ENCODE assay signal across 8 cellular contexts in the genomic region with DNA sequence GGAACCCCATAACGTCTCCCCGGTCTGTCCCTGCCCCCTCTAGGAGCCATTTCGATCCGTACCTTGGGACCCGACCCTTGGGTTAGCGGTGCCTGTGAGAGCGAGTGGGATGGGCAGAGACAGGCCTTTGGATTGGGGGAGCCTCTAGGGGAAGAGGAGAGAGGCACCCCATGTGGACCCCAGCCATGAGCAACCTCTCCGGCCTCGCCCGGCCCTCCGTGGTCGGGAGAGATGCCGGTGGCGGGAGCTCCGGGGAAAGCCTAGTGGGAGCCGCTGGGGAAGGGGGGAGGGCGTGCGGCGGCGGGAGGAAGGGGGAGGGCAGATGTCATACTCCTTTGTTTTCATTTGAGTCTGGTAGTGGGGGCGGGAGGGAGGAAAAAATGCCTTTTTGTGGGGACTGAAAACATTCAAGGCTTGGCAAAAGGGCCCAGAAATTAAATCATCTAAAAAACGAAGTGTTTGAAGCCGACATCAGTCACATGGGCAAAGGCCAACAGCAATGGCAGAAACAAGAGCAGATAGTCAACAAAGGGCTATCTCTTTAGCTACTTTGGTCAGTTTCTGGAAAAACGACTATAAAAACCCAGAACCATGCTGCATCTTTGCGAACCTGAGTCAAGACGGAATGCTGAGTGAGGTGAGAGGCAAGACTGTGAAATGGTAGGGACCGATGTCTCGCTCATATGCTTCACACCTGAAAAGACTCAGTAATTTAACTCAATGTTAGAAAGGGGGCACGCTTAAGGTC. TPM values are rescaled to one million over a fixed set of nuclear protein-coding genes. Genes with fewer than 3 reads are reported as not detected.
DNase-seq lines count a peak whose midpoint lies in the region; ATAC-seq and TF ChIP-seq lines count a peak whose summit lies in the region.

No MANE protein-coding gene starts in this region.

- H3K27ac ChIP-seq in CD4-positive, CD25-positive, alpha-beta regulatory T cell (ENCODE audit: insufficient read depth, low read length, poor library complexity, severe bottlenecking): peak overlapping the region; percentile 88

- H3K36me3 ChIP-seq in CD4-positive, CD25-positive, alpha-beta regulatory T cell (ENCODE audit: control insufficient read depth, insufficient read depth, low read length): no peaks in the 10 kb centered on the region

- H3K27me3 Mint-ChIP-seq in CD4-positive, CD25-positive, alpha-beta regulatory T cell: peaks cover 10% of the 10 kb centered on the region
- no peaks in the 10 kb centered on the region for H3K27me3 Mint-ChIP-seq in neural crest cell (ENCODE audit: low read depth)

- peaks cover 23 to 44% (median 27%) of the 10 kb centered on the region in 4 donors for H3K4me1 Mint-ChIP-seq in CD4-positive, CD25-positive, alpha-beta regulatory T cell
- peaks cover 38% of the 10 kb centered on the region for H3K4me1 Mint-ChIP-seq in neural crest cell

- TF ChIP-seq CTCF in neural crest cell (conservative IDR thresholded peaks at IDR 0.05): no peak

- H3K27ac Mint-ChIP-seq in CD4-positive, CD25-positive, alpha-beta regulatory T cell: peak overlapping the region; percentile 88 to 98 (median 89)
- H3K27ac Mint-ChIP-seq in neural crest cell (ENCODE audit: unreplicated experiment): peak overlapping the region; percentile 100

- DNase-seq in CD4-positive, CD25-positive, alpha-beta regulatory T cell: peak in 2 of 3 donors; percentile 18 to 40
- DNase-seq in NCI-H510A treated with DMSO at 0.1 percent for 48 hours (lab: John Stamatoyannopoulos, UW) (peak; percentile 32), foreskin melanocyte (peak; percentile 56), neural crest cell (ENCODE audit: low read depth, low spot score) (peak; percentile 55), ureter (ENCODE audit: low spot score) (peak; percentile 59)
- peak; percentile 29 for DNase-seq in activated T-helper 9 cell treated with anti-CD3 and anti-CD28 coated beads, Interleukin-2, amount 50 U/mL, for 16 hours (ENCODE audit: low read depth)

- peaks cover 19% of the 10 kb centered on the region for H3K36me3 Mint-ChIP-seq in CD4-positive, CD25-positive, alpha-beta regulatory T cell
- H3K36me3 Mint-ChIP-seq in neural crest cell (ENCODE audit: low read depth): peaks cover 24% of the 10 kb centered on the region

- H3K4me1 ChIP-seq in CD4-positive, CD25-positive, alpha-beta regulatory T cell (ENCODE audit: control insufficient read depth, insufficient read depth, low read length, poor library complexity, severe bottlenecking): peaks cover 28% of the 10 kb centered on the region

- peak; percentile 50 to 52 for ATAC-seq in CD4-positive, CD25-positive, alpha-beta regulatory T cell (ENCODE audit: low read depth in 2 of 2)
- ATAC-seq in GM19023 (IDR thresholded peaks at IDR 0.05; ENCODE audit: unreplicated experiment): peak; percentile 57
- peak; percentile 51 for ATAC-seq in HG03175 (IDR thresholded peaks at IDR 0.05; ENCODE audit: unreplicated experiment)

- no peaks in the 10 kb centered on the region for H3K9me3 Mint-ChIP-seq in CD4-positive, CD25-positive, alpha-beta regulatory T cell
- H3K9me3 Mint-ChIP-seq in neural crest cell: no peaks in the 10 kb centered on the region

- H3K27me3 ChIP-seq in CD4-positive, CD25-positive, alpha-beta regulatory T cell (ENCODE audit: control insufficient read depth, insufficient read depth, low read length): no peaks in the 10 kb centered on the region

- H3K4me3 Mint-ChIP-seq in CD4-positive, CD25-positive, alpha-beta regulatory T cell: peak overlapping the region; percentile 97 to 99 (median 98)
- peak overlapping the region; percentile 93 for H3K4me3 Mint-ChIP-seq in neural crest cell

- H3K9me3 ChIP-seq in CD4-positive, CD25-positive, alpha-beta regulatory T cell (ENCODE audit: control insufficient read depth in 2 of 2, low read length in 2 of 2): no peaks in the 10 kb centered on the region

- H3K4me3 ChIP-seq in CD4-positive, CD25-positive, alpha-beta regulatory T cell (ENCODE audit: low read depth, low read length): peak overlapping the region; percentile 97

RNA-seq across cellular contexts. Expression of a gene that starts 0.8 kb away (rescaled TPM):
- 31.9 TPM for total RNA-seq in CD4-positive, CD25-positive, alpha-beta regulatory T cell
- polyA plus RNA-seq in CD4-positive, CD25-positive, alpha-beta regulatory T cell: 1 to 10 TPM; 1.4 to 3.6 (median 2.8) TPM
- total RNA-seq in neural crest cell: 75.4 and 75.5 TPM in 2 replicates
- total RNA-seq in ureter: 50.0 TPM

Comparison
In these comparisons a context has a peak if more than half of its experiments do, and no peak if none do; other contexts are left out.
1. Peak in every context shown above with its lines: DNase-seq, ATAC-seq, H3K4me3 ChIP-seq and H3K27ac ChIP-seq.